In the genomic region with DNA sequence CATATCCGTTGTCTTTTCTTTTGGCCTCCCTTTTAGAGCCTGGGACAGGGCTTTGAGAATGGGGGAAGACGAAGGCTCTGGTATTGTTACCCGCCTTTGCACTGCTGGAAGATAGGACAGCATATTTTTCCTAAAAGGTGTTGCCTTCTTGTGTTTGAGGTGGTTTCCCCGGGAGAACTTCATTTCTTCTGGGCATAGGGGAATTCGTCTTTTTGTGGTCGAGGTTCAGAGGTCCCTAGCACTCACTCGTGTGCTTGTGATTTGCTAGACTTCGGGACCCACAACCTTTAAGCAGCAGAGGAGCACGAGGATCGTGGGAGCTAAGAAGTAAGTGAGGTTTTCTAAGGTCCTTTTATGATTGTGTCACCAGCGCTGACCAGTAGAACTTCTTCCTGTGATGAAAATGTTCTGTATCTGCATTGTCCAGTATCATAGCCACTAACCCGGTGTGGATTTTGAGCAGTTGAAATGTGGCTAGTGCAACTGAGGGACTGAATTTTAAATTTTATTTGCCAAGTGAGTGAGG, we compare ENCODE assay signal across 8 cellular contexts. TPM values are rescaled to one million over a fixed set of nuclear protein-coding genes. Genes with fewer than 3 reads are reported as not detected.
A peak's percentile ranks its signal among the peaks of the same experiment; 100 is the strongest.
DNase-seq lines count a peak whose midpoint lies in the region; ATAC-seq and TF ChIP-seq lines count a peak whose summit lies in the region.

No MANE protein-coding gene starts in this region.

- peaks cover 35 to 69% (median 51%) of the 10 kb centered on the region in 4 donors for H3K4me1 Mint-ChIP-seq in CD4-positive, CD25-positive, alpha-beta regulatory T cell

- DNase-seq in CD4-positive, CD25-positive, alpha-beta regulatory T cell = no peak
- DNase-seq in adrenal gland (no peak), left lung (no peak), tibial artery (no peak), AML-193 (lab: John Stamatoyannopoulos, UW) (no peak), GM13977 (ENCODE audit: low spot score) (no peak), HK-2 (ENCODE audit: unreplicated experiment) (no peak)

- H3K9me3 Mint-ChIP-seq in CD4-positive, CD25-positive, alpha-beta regulatory T cell = peaks cover under 1 to 9% (median 5%) of the 10 kb centered on the region in 7 donors

- H3K4me1 ChIP-seq in CD4-positive, CD25-positive, alpha-beta regulatory T cell (ENCODE audit: control insufficient read depth, insufficient read depth, low read length, poor library complexity, severe bottlenecking) = peaks cover 50% of the 10 kb centered on the region
- H3K4me1 ChIP-seq in adrenal gland (replicated peaks in 1 of 2) (peaks cover 10 to 24% of the 10 kb centered on the region in 2 donors), left lung (peaks cover 17 to 42% of the 10 kb centered on the region in 2 donors), tibial artery (peaks cover 0 to 44% (median 17%) of the 10 kb centered on the region in 4 donors)

- peak overlapping the region; percentile 96 to 99 (median 98) for H3K4me3 Mint-ChIP-seq in CD4-positive, CD25-positive, alpha-beta regulatory T cell

- no peaks in the 10 kb centered on the region for H3K27me3 Mint-ChIP-seq in CD4-positive, CD25-positive, alpha-beta regulatory T cell

- 5 to 7% (median 6%) methylated on average over 11 to 12 of the region's 12 CpGs for WGBS in adrenal gland, 4 donors

- H3K36me3 ChIP-seq in CD4-positive, CD25-positive, alpha-beta regulatory T cell (ENCODE audit: control insufficient read depth, insufficient read depth, low read length) = no peaks in the 10 kb centered on the region
- no peaks in the 10 kb centered on the region for H3K36me3 ChIP-seq in adrenal gland (replicated peaks in 1 of 2)
- H3K36me3 ChIP-seq in left lung = no peaks in the 10 kb centered on the region
- no peaks in the 10 kb centered on the region for H3K36me3 ChIP-seq in tibial artery

- ATAC-seq in CD4-positive, CD25-positive, alpha-beta regulatory T cell (ENCODE audit: low read depth in 2 of 2) = no peak
- ATAC-seq in HG03354 (IDR thresholded peaks at IDR 0.05; ENCODE audit: poor library complexity, severe bottlenecking, unreplicated experiment) (peak; percentile 13), left lung (peak; percentile 8)

- intact Hi-C loops in adrenal gland (cut with DNase I) = no loop called here
- intact Hi-C loops in left lung (cut with DNase I) = no loop called here
- intact Hi-C loops in tibial artery (cut with DNase I; ENCODE audit: low total_unique reads) = loop anchor here (10.0 kb wide), 1 partner anchor 89 kb away; the partner anchor contains the start of genes FNDC4 and GCKR

- no peak for TF ChIP-seq CTCF in adrenal gland (IDR thresholded peaks at IDR 0.05)
- TF ChIP-seq CTCF in left lung (IDR thresholded peaks at IDR 0.05) = no peak
- TF ChIP-seq CTCF in tibial artery (IDR thresholded peaks at IDR 0.05) = no peak
- TF ChIP-seq CTCF in GM13977 (IDR thresholded peaks at IDR 0.05; ENCODE audit: extremely low read depth, insufficient read depth, missing control alignments) = no peak

- peaks cover 0 to 2% of the 10 kb centered on the region in 2 experiments for H3K9me3 ChIP-seq in CD4-positive, CD25-positive, alpha-beta regulatory T cell (ENCODE audit: control insufficient read depth in 2 of 2, low read length in 2 of 2)
- H3K9me3 ChIP-seq in adrenal gland (replicated peaks in 1 of 3) (peaks cover 0 to 16% (median 0%) of the 10 kb centered on the region in 3 donors), left lung (peaks cover 0 to 24% of the 10 kb centered on the region in 2 donors), tibial artery (peaks cover 0 to 21% (median 11%) of the 10 kb centered on the region in 3 donors)

- H3K4me3 ChIP-seq in CD4-positive, CD25-positive, alpha-beta regulatory T cell (ENCODE audit: low read depth, low read length) = peak overlapping the region; percentile 98
- peak overlapping the region; percentile 9 to 91 (median 74) for H3K4me3 ChIP-seq in adrenal gland
- H3K4me3 ChIP-seq in left lung = peak overlapping the region; percentile 58 to 88
- H3K4me3 ChIP-seq in tibial artery = peak overlapping the region; percentile 64 to 69

- H3K27me3 ChIP-seq in CD4-positive, CD25-positive, alpha-beta regulatory T cell (ENCODE audit: control insufficient read depth, insufficient read depth, low read length) = no peaks in the 10 kb centered on the region
- H3K27me3 ChIP-seq in adrenal gland (no peaks in the 10 kb centered on the region), left lung (no peaks in the 10 kb centered on the region), tibial artery (no peaks in the 10 kb centered on the region)

- H3K27ac ChIP-seq in CD4-positive, CD25-positive, alpha-beta regulatory T cell (ENCODE audit: insufficient read depth, low read length, poor library complexity, severe bottlenecking) = peak overlapping the region; percentile 78
- peak overlapping the region in 4 of 5 donors; percentile 5 to 78 (median 70) for H3K27ac ChIP-seq in adrenal gland
- peak overlapping the region; percentile 53 to 82 for H3K27ac ChIP-seq in left lung
- peak overlapping the region; percentile 74 to 78 for H3K27ac ChIP-seq in tibial artery

- peak overlapping the region; percentile 96 to 98 (median 98) for H3K27ac Mint-ChIP-seq in CD4-positive, CD25-positive, alpha-beta regulatory T cell

- H3K36me3 Mint-ChIP-seq in CD4-positive, CD25-positive, alpha-beta regulatory T cell = peaks cover 22% of the 10 kb centered on the region

- in situ Hi-C loops in GM13977 (cut with MboI; ENCODE audit: low pct_unique_long_range_greater_than_20kb, low sequenced_read_pairs, unreplicated experiment) = no loop called here

- no peak for TF ChIP-seq POLR2A in adrenal gland (IDR thresholded peaks at IDR 0.05)

RNA-seq across cellular contexts. Expression of gene ZNF512, which starts 0.6 kb away (rescaled TPM):
- total RNA-seq in CD4-positive, CD25-positive, alpha-beta regulatory T cell = 29.3 TPM
- 10 to 100 TPM; 29.3 to 47.8 (median 39.6) TPM for polyA plus RNA-seq in CD4-positive, CD25-positive, alpha-beta regulatory T cell
- 10 to 100 TPM; 16.8 to 82.5 (median 29.5) TPM for total RNA-seq in adrenal gland
- polyA plus RNA-seq in adrenal gland = 10 to 100 TPM; 12.8 to 31.0 (median 13.0) TPM
- 10 to 100 TPM; 29.3 to 29.6 TPM for total RNA-seq in left lung

RNA-seq across cellular contexts. Expression of gene CCDC121, which starts 45.4 kb away (rescaled TPM):
- total RNA-seq in CD4-positive, CD25-positive, alpha-beta regulatory T cell = 0.79 TPM
- 1 to 10 TPM in 2 of 4 donors, under 1 TPM in 2; 0.49 to 2.4 (median 0.96) TPM for polyA plus RNA-seq in CD4-positive, CD25-positive, alpha-beta regulatory T cell
- total RNA-seq in adrenal gland = 10 to 100 TPM in 1 of 8 donors, 1 to 10 TPM in 7; 1.6 to 46.9 (median 3.6) TPM
- polyA plus RNA-seq in adrenal gland = 1 to 10 TPM in 2 of 3 donors, under 1 TPM in 1; 0.51 to 6.4 (median 1.4) TPM
- total RNA-seq in left lung = 1 to 10 TPM; 2.9 to 3.0 TPM

RNA-seq across cellular contexts. Expression of gene GPN1, which starts 45.4 kb away (rescaled TPM):
- 27.8 TPM for total RNA-seq in CD4-positive, CD25-positive, alpha-beta regulatory T cell
- 10 to 100 TPM; 74.2 to 85.0 (median 76.4) TPM for polyA plus RNA-seq in CD4-positive, CD25-positive, alpha-beta regulatory T cell
- 10 to 100 TPM; 21.6 to 28.2 (median 24.8) TPM for total RNA-seq in adrenal gland
- 10 to 100 TPM; 10.6 to 44.6 (median 12.8) TPM for polyA plus RNA-seq in adrenal gland
- 10 to 100 TPM; 24.2 to 25.0 TPM for total RNA-seq in left lung

Comparison
In these comparisons a context has a peak if more than half of its experiments do, and no peak if none do; other contexts are left out.
1. ATAC-seq: peak in HG03354 (single experiment) and left lung (single experiment); none in CD4-positive, CD25-positive, alpha-beta regulatory T cell (0 of 2).
2. Peak in every context shown above with its lines, with median percentiles within 50 percentile points of each other: H3K27ac ChIP-seq and H3K4me3 ChIP-seq.